Comparison of ENCODE assay signal across 1 cellular context in the genomic region with DNA sequence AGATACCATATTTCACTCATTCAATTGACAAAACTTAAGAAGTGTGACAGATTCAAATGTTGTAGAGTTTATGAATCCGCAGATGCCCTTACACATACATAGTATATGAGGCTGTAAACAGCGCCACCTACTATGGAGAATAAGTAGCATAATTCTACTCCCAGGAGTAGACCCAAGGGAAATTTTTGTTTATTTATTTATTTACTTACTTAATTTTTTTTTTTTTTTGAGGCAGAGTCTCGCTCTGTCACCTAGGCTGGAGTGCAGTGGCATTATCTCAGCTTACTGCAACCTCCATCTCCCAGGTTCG.
TF ChIP-seq lines count a peak whose summit lies in the region.

No MANE protein-coding gene starts in this region.

TF ChIP-seq in SK-N-SH, 30 proteins besides CTCF, POLR2A, EP300 and RAD21 (continued from another document):
- TF ChIP-seq, protein P1, sequence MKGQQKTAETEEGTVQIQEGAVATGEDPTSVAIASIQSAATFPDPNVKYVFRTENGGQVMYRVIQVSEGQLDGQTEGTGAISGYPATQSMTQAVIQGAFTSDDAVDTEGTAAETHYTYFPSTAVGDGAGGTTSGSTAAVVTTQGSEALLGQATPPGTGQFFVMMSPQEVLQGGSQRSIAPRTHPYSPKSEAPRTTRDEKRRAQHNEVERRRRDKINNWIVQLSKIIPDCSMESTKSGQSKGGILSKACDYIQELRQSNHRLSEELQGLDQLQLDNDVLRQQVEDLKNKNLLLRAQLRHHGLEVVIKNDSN (IDR thresholded peaks at IDR 0.05; ENCODE audit: borderline replicate concordance, low read depth): no peak
- no peak for TF ChIP-seq GATA2 (CRISPR knock-in tag; IDR thresholded peaks at IDR 0.05)
- no peak for TF ChIP-seq RFX5 (IDR thresholded peaks at IDR 0.05; ENCODE audit: low read length)
- TF ChIP-seq MXI1 (IDR thresholded peaks at IDR 0.05; ENCODE audit: low read depth, low read length): no peak
- no peak for TF ChIP-seq ELF1 (IDR thresholded peaks at IDR 0.05)
- TF ChIP-seq, protein P2, sequence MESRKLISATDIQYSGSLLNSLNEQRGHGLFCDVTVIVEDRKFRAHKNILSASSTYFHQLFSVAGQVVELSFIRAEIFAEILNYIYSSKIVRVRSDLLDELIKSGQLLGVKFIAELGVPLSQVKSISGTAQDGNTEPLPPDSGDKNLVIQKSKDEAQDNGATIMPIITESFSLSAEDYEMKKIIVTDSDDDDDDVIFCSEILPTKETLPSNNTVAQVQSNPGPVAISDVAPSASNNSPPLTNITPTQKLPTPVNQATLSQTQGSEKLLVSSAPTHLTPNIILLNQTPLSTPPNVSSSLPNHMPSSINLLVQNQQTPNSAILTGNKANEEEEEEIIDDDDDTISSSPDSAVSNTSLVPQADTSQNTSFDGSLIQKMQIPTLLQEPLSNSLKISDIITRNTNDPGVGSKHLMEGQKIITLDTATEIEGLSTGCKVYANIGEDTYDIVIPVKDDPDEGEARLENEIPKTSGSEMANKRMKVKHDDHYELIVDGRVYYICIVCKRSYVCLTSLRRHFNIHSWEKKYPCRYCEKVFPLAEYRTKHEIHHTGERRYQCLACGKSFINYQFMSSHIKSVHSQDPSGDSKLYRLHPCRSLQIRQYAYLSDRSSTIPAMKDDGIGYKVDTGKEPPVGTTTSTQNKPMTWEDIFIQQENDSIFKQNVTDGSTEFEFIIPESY (IDR thresholded peaks at IDR 0.05; ENCODE audit: borderline replicate concordance, low read depth): no peak
- no peak for TF ChIP-seq TAF1 (IDR thresholded peaks at IDR 0.05; ENCODE audit: borderline replicate concordance, low read depth, low read length)
- TF ChIP-seq YY1 (IDR thresholded peaks at IDR 0.05; ENCODE audit: low read depth): no peak
- TF ChIP-seq TCF12 (IDR thresholded peaks at IDR 0.05): no peak
TF ChIP-seq in SK-N-SH: peak in this region for 0.
